In genomic region chr3:40044487-40044886, GRCh38 we compare ENCODE assay signal across 1 cellular context.
TF ChIP-seq lines count a peak whose summit lies in the region.

No MANE protein-coding gene starts in this region.

TF ChIP-seq in SK-N-SH treated with all-trans-retinoic acid at 6 μM for 48 hours, 23 proteins besides CTCF, POLR2A, EP300 and RAD21 (continued from another document):
- TF ChIP-seq TSHZ2 (CRISPR knock-in tag; IDR thresholded peaks at IDR 0.05) (no peak), OSR1 (CRISPR knock-in tag; IDR thresholded peaks at IDR 0.05) (no peak), ZNF70 (CRISPR knock-in tag; IDR thresholded peaks at IDR 0.05) (no peak), TCF4 (CRISPR knock-in tag; IDR thresholded peaks at IDR 0.05; ENCODE audit: borderline replicate concordance) (no peak), ARNTL (CRISPR knock-in tag; IDR thresholded peaks at IDR 0.05; ENCODE audit: borderline replicate concordance, low read depth) (no peak), CSRNP3 (CRISPR knock-in tag; IDR thresholded peaks at IDR 0.05) (no peak), PPARA (CRISPR knock-in tag; IDR thresholded peaks at IDR 0.05; ENCODE audit: borderline replicate concordance) (no peak), ZC3H10 (CRISPR knock-in tag; IDR thresholded peaks at IDR 0.05) (peak; percentile 66; the same call in 1 of the 2 replicates), ZFP3 (CRISPR knock-in tag; IDR thresholded peaks at IDR 0.05) (0 out of 2 replicates have a peak, but pooled peaks have one; percentile 57), ZNF8 (CRISPR knock-in tag; IDR thresholded peaks at IDR 0.05) (no peak), PATZ1 (CRISPR knock-in tag; IDR thresholded peaks at IDR 0.05; ENCODE audit: borderline replicate concordance) (no peak), ZFP30 (CRISPR knock-in tag; IDR thresholded peaks at IDR 0.05) (no peak)
